In the genomic region with DNA sequence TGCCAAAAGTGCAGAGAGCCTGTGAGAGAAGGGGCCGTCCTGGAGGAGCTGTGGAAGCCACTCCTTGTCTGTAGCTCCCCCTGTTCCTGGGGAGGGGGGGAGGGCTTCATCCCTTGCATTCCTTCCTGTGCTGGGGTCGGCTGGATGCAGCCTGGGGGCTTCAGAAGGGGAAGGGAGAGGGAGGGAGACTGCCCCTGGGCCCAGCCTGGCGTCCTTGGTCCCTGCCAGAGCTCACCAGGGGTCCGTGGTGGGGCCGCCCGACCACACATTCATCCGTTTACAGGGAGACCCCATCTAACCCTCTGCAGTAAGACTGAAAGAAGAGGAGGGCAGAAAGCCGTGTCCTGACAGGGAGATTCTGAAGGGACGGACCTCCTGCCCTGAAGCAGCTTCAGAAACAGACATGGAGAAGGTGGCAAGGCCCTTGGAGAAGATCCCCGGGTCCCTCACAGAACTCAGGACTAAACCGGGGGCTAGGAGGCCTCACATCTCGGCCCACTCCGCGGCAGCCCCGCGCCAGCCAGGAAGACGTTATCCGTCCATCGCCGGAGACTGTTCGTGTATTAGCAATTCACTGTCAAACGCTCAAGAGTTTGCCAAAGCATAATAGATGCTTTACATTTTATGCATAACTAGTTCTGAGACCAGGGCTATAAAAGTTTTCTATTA, we compare ENCODE assay signal across 1 cellular context.
TF ChIP-seq lines count a peak whose summit lies in the region.

No MANE protein-coding gene starts in this region.

TF ChIP-seq in WTC11, 78 proteins besides CTCF, POLR2A, EP300 and RAD21 (continued from another document):
- TF ChIP-seq, protein P1, sequence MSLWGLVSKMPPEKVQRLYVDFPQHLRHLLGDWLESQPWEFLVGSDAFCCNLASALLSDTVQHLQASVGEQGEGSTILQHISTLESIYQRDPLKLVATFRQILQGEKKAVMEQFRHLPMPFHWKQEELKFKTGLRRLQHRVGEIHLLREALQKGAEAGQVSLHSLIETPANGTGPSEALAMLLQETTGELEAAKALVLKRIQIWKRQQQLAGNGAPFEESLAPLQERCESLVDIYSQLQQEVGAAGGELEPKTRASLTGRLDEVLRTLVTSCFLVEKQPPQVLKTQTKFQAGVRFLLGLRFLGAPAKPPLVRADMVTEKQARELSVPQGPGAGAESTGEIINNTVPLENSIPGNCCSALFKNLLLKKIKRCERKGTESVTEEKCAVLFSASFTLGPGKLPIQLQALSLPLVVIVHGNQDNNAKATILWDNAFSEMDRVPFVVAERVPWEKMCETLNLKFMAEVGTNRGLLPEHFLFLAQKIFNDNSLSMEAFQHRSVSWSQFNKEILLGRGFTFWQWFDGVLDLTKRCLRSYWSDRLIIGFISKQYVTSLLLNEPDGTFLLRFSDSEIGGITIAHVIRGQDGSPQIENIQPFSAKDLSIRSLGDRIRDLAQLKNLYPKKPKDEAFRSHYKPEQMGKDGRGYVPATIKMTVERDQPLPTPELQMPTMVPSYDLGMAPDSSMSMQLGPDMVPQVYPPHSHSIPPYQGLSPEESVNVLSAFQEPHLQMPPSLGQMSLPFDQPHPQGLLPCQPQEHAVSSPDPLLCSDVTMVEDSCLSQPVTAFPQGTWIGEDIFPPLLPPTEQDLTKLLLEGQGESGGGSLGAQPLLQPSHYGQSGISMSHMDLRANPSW (CRISPR knock-in tag; conservative IDR thresholded peaks at IDR 0.05; ENCODE audit: low read depth): no peak
- no peak for TF ChIP-seq NFYB (CRISPR knock-in tag; conservative IDR thresholded peaks at IDR 0.05; ENCODE audit: low read depth)
- TF ChIP-seq ZNF138 (CRISPR knock-in tag; conservative IDR thresholded peaks at IDR 0.05): no peak
- TF ChIP-seq FOXP1 (CRISPR knock-in tag; IDR thresholded peaks at IDR 0.05; ENCODE audit: borderline replicate concordance): 0 out of 2 replicates have a peak, but pooled peaks have one; percentile 36
- TF ChIP-seq HMGA2 (CRISPR knock-in tag; IDR thresholded peaks at IDR 0.05): no peak
- no peak for TF ChIP-seq SP1 (CRISPR knock-in tag; conservative IDR thresholded peaks at IDR 0.05)
